In the genomic region with DNA sequence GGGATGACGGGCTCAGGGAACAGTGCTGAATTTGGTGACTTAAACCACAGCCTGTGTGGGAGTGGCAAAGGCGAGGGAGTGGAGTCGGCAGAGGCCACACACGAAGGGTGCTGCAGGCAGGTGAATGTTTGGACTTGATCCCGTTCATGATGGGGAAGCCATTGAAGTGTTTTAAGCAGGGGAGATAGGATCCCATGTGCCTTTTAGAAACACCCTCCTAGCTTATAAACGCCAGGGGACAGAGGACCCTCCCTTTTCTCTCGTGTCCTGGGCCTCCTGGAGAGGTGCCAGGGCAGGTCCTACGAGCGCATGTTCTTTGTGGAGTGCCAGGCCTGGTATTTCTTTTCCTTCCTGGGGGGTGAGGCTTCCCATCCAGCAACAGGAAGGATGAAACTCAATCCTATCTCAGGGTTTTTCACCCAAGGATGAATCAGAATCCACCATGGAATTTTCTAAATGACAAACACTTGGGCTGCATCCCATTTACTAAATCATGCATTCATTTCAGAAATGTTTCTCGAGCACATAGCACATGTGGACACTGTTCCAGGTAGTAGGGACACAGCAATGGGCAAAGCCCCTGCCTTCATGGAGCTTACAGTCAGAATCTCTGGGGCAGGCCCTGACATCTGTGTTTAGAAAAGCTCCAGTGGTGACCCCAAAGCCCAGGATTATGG, we compare ENCODE assay signal across 1 cellular context.
TF ChIP-seq lines count a peak whose summit lies in the region.

No MANE protein-coding gene starts in this region.

TF ChIP-seq in IMR-90, 13 proteins besides CTCF, POLR2A, EP300 and RAD21 (continued from another document):
- TF ChIP-seq, protein P1, sequence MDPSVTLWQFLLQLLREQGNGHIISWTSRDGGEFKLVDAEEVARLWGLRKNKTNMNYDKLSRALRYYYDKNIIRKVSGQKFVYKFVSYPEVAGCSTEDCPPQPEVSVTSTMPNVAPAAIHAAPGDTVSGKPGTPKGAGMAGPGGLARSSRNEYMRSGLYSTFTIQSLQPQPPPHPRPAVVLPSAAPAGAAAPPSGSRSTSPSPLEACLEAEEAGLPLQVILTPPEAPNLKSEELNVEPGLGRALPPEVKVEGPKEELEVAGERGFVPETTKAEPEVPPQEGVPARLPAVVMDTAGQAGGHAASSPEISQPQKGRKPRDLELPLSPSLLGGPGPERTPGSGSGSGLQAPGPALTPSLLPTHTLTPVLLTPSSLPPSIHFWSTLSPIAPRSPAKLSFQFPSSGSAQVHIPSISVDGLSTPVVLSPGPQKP (IDR thresholded peaks at IDR 0.05; ENCODE audit: borderline replicate concordance, low read depth, low read length): no peak
- TF ChIP-seq RFX5 (IDR thresholded peaks at IDR 0.05; ENCODE audit: low read depth, low read length): no peak
- TF ChIP-seq FOS (IDR thresholded peaks at IDR 0.05; ENCODE audit: low read depth, low read length): peak; percentile 24; the same call in 1 of the 2 replicates
- peak; percentile 11 for TF ChIP-seq RCOR1 (IDR thresholded peaks at IDR 0.05; ENCODE audit: insufficient replicate concordance, low read length)
- TF ChIP-seq CHD1 (IDR thresholded peaks at IDR 0.05; ENCODE audit: low read depth, low read length): no peak
- no peak for TF ChIP-seq MAFK (IDR thresholded peaks at IDR 0.05; ENCODE audit: low read depth, low read length)
- no peak for TF ChIP-seq MAZ (IDR thresholded peaks at IDR 0.05; ENCODE audit: borderline replicate concordance, low read depth, low read length)
- no peak for TF ChIP-seq NFE2L2 (IDR thresholded peaks at IDR 0.05; ENCODE audit: low read depth, low read length)
- TF ChIP-seq SMC3 (IDR thresholded peaks at IDR 0.05; ENCODE audit: low read depth, low read length): no peak
- no peak for TF ChIP-seq CEBPB (IDR thresholded peaks at IDR 0.05; ENCODE audit: low read depth, low read length)
TF ChIP-seq in IMR-90: peak in this region for 3.
